In the genomic region with DNA sequence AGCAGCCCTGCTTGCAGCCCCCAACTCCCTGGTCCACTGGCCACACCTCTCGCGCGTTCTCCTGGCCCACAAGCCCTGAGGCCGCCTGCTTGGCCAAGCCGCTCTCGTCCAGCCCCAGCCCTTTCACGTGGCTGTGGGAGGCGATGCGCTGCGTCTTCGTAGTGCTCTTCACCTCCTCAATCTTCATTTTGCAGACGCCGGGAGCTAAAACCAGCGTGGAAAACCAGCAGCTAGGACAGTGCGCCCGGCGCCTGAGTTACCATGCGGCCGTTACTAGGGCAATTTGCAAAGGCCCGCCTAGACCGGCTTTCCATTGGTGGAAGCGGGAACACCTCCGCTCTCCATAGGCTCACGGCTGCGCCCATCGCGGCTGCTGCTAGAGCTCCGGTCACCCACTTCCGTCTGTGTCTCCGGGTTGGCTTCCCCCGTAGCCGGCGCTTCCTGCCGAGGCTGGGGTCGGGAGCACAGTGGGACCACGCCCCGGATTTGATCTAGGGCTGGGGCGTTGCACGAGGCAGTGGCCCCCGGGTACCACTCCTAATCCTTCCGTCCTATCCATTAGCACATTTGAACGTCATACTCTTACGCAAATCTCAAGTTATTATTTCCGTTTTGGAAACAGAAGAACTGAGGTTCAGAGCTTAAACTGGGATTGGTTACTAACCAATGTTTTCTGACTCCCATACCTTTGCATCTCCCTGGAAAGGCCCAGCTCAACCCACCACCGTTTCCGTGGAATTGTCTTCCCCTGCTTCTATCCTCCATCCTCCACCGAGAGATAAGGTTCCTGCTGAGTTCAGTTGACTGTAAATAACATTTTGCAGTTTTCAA, we compare ENCODE assay signal across 8 cellular contexts. TPM values are rescaled to one million over a fixed set of nuclear protein-coding genes. Genes with fewer than 3 reads are reported as not detected.
DNase-seq lines count a peak whose midpoint lies in the region; ATAC-seq and TF ChIP-seq lines count a peak whose summit lies in the region.

A gene (minus strand): TSS at position 275 of the 831 bp plus-strand sequence. CDS start 88 bp downstream, at position 187.

- peaks cover 3% of the 10 kb centered on the region for H3K9me3 Mint-ChIP-seq in chondrocyte (ENCODE audit: low read depth)

- ATAC-seq in HG03439 (IDR thresholded peaks at IDR 0.05; ENCODE audit: unreplicated experiment), result peak; percentile 94

- H3K27me3 Mint-ChIP-seq in chondrocyte (ENCODE audit: low read depth), result no peaks in the 10 kb centered on the region

- peak; percentile 78 for TF ChIP-seq POLR2A in GM19193 (IDR thresholded peaks at IDR 0.05; ENCODE audit: extremely low read depth, insufficient read depth, insufficient read length)

- H3K4me1 Mint-ChIP-seq in chondrocyte (ENCODE audit: low read depth), result peaks cover 13% of the 10 kb centered on the region

- DNase-seq in AML-193 (lab: John Stamatoyannopoulos, UW) (peak; percentile 100), NCI-H510A treated with DMSO at 0.1 percent for 48 hours (lab: John Stamatoyannopoulos, UW) (peak; percentile 89), chondrocyte (ENCODE audit: low spot score) (peak; percentile 100), kidney epithelial cell (ENCODE audit: low read depth) (peak; percentile 92)
- peak; percentile 91 to 93 for DNase-seq in activated CD4-positive, alpha-beta T cell treated with anti-CD3 and anti-CD28 coated beads for 24 hours (ENCODE audit: low read depth in 2 of 2)
- DNase-seq in stimulated activated CD4-positive, alpha-beta T cell treated with anti-CD3 and anti-CD28 coated beads, Interleukin-15, amount 100 ng/mL, for 48 hours (ENCODE audit: low read depth in 2 of 2), result peak; percentile 95 to 97

- peak within 1 kb of the TSS; percentile 88 for H3K27ac Mint-ChIP-seq in chondrocyte (ENCODE audit: unreplicated experiment)

- H3K27me3 ChIP-seq in kidney epithelial cell (ENCODE audit: control insufficient read depth, insufficient read depth, low read length), result no peaks in the 10 kb centered on the region

- no peaks in the 10 kb centered on the region for H3K36me3 Mint-ChIP-seq in chondrocyte (ENCODE audit: low read depth)

- no peak for TF ChIP-seq CTCF in chondrocyte (IDR thresholded peaks at IDR 0.05)
- TF ChIP-seq CTCF in kidney epithelial cell (IDR thresholded peaks at IDR 0.05; ENCODE audit: insufficient read depth, low read length, poor library complexity, severe bottlenecking), result no peak

- peak within 1 kb of the TSS; percentile 91 for H3K4me3 ChIP-seq in kidney epithelial cell (ENCODE audit: low read depth, low read length)

- no peaks in the 10 kb centered on the region for H3K36me3 ChIP-seq in kidney epithelial cell (ENCODE audit: control insufficient read depth, insufficient read depth, low read length)

- H3K4me3 Mint-ChIP-seq in chondrocyte (ENCODE audit: unreplicated experiment), result peak within 1 kb of the TSS; percentile 95

RNA-seq across cellular contexts. Expression of the gene that starts here (rescaled TPM):
- total RNA-seq in chondrocyte, result 18.8 to 32.1 TPM (median 19.5 TPM) in 3 replicates
- 68.4 and 68.7 TPM in 2 replicates for total RNA-seq in kidney epithelial cell

Comparison
In these comparisons a context has a peak if more than half of its experiments do, and no peak if none do; other contexts are left out.
1. Peak in every context shown above with its lines: DNase-seq, ATAC-seq and H3K4me3 ChIP-seq.